ENCODE assay signal across 14 cellular contexts in genomic region chr12:124044809-124045321, GRCh38.
DNase-seq lines count a peak whose midpoint lies in the region; ATAC-seq lines count a peak whose summit lies in the region.
"Had no signal": no experiment of that assay in that cellular context is flagged by ENCODE, and none has a peak within 500 bp of the region (broad histone marks: within the 10 kb centered on the region; RNA-seq: fewer than 3 reads in every experiment).

No MANE protein-coding gene starts in this region.

- no peak for DNase-seq in activated naive CD8-positive, alpha-beta T cell treated with anti-CD3 and anti-CD28 coated beads, Interleukin-2, amount 10 ng/mL, durations not matched to agents 7 days and 5 days
- no peak for DNase-seq in activated naive CD8-positive, alpha-beta T cell treated with anti-CD3 and anti-CD28 coated beads, Interleukin-2, amount 50 U/mL, for 24 hours
- DNase-seq in NOMO-1 treated with dmso at 0.1 percent for 144 hours (lab: John Stamatoyannopoulos, UW; ENCODE audit: unreplicated experiment) (peak; percentile 44), epithelial cell of prostate (ENCODE audit: low read depth, low spot score) (peak; percentile 67), OCI-M2 (lab: John Stamatoyannopoulos, UW; ENCODE audit: unreplicated experiment) (no peak)
- no peak for DNase-seq in activated effector memory CD4-positive, alpha-beta T cell treated with Interleukin-2 at 50 U/mL for 16 hours
- DNase-seq: DMS153, glutamatergic neuron, NCI-H345, posterior cingulate gyrus had no signal

- H3K27ac Mint-ChIP-seq in activated naive CD8-positive, alpha-beta T cell treated with anti-CD3 and anti-CD28 coated beads, Interleukin-2, amount 10 ng/mL, durations not matched to agents 7 days and 5 days: no peak overlapping the region
- H3K27ac Mint-ChIP-seq in activated naive CD8-positive, alpha-beta T cell treated with anti-CD3 and anti-CD28 coated beads, Interleukin-2, amount 50 U/mL, for 24 hours: no peak overlapping the region
- H3K27ac Mint-ChIP-seq: activated naive CD8-positive, alpha-beta T cell had no signal

- peaks cover 5% of the 10 kb centered on the region for H3K4me1 Mint-ChIP-seq in activated naive CD8-positive, alpha-beta T cell treated with anti-CD3 and anti-CD28 coated beads, Interleukin-2, amount 10 ng/mL, durations not matched to agents 7 days and 5 days
- H3K4me1 Mint-ChIP-seq in activated naive CD8-positive, alpha-beta T cell treated with anti-CD3 and anti-CD28 coated beads, Interleukin-2, amount 50 U/mL, for 24 hours: peaks cover 3% of the 10 kb centered on the region

- H3K36me3 ChIP-seq in thymus (ENCODE audit: control insufficient read depth, insufficient read depth): no peaks in the 10 kb centered on the region

- peaks cover 2% of the 10 kb centered on the region for H3K4me1 ChIP-seq in thymus (ENCODE audit: control insufficient read depth, insufficient read depth, low read length)

- H3K27ac ChIP-seq in epithelial cell of prostate: peak overlapping the region; percentile 5
- peak overlapping the region; percentile 36 for H3K27ac ChIP-seq in thymus (ENCODE audit: low read depth)

- ATAC-seq in activated naive CD8-positive, alpha-beta T cell treated with anti-CD3 and anti-CD28 coated beads, Interleukin-2, amount 10 ng/mL, durations not matched to agents 7 days and 5 days (ENCODE audit: low read depth): peak; percentile 83
- no peak for ATAC-seq in activated naive CD8-positive, alpha-beta T cell treated with anti-CD3 and anti-CD28 coated beads, Interleukin-2, amount 50 U/mL, for 24 hours
- ATAC-seq in GM18907 (IDR thresholded peaks at IDR 0.05; ENCODE audit: unreplicated experiment): no peak

- no peak overlapping the region for H3K4me3 Mint-ChIP-seq in activated naive CD8-positive, alpha-beta T cell treated with anti-CD3 and anti-CD28 coated beads, Interleukin-2, amount 10 ng/mL, durations not matched to agents 7 days and 5 days
- no peak overlapping the region for H3K4me3 Mint-ChIP-seq in activated naive CD8-positive, alpha-beta T cell treated with anti-CD3 and anti-CD28 coated beads, Interleukin-2, amount 50 U/mL, for 24 hours

- peaks cover 19% of the 10 kb centered on the region for H3K9me3 Mint-ChIP-seq in activated naive CD8-positive, alpha-beta T cell treated with anti-CD3 and anti-CD28 coated beads, Interleukin-2, amount 10 ng/mL, durations not matched to agents 7 days and 5 days
- H3K9me3 Mint-ChIP-seq in activated naive CD8-positive, alpha-beta T cell treated with anti-CD3 and anti-CD28 coated beads, Interleukin-2, amount 50 U/mL, for 24 hours: peaks cover 29% of the 10 kb centered on the region

- H3K27me3 ChIP-seq in thymus (ENCODE audit: control insufficient read depth, insufficient read depth): no peaks in the 10 kb centered on the region
- H3K27me3 ChIP-seq: tibial nerve had no signal

- peaks cover 3% of the 10 kb centered on the region for H3K27me3 Mint-ChIP-seq in activated naive CD8-positive, alpha-beta T cell treated with anti-CD3 and anti-CD28 coated beads, Interleukin-2, amount 10 ng/mL, durations not matched to agents 7 days and 5 days
- H3K27me3 Mint-ChIP-seq in activated naive CD8-positive, alpha-beta T cell treated with anti-CD3 and anti-CD28 coated beads, Interleukin-2, amount 50 U/mL, for 24 hours: no peaks in the 10 kb centered on the region
- H3K27me3 Mint-ChIP-seq: activated naive CD8-positive, alpha-beta T cell had no signal

- peaks cover 6% of the 10 kb centered on the region for H3K9me3 ChIP-seq in thymus (ENCODE audit: control insufficient read depth)

- 63% methylated on average over 15 of the region's 15 CpGs for WGBS in thymus

- POLR2A ChIA-PET in activated naive CD8-positive, alpha-beta T cell treated with anti-CD3 and anti-CD28 coated beads, Interleukin-2, amount 10 ng/mL, durations not matched to agents 7 days and 5 days (lab: Charles Lee): no interaction called here

- no peak overlapping the region for H3K4me3 ChIP-seq in thymus (ENCODE audit: low read length)
- H3K4me3 ChIP-seq: tibial nerve had no signal

- peaks cover 6% of the 10 kb centered on the region for H3K36me3 Mint-ChIP-seq in activated naive CD8-positive, alpha-beta T cell treated with anti-CD3 and anti-CD28 coated beads, Interleukin-2, amount 10 ng/mL, durations not matched to agents 7 days and 5 days
- H3K36me3 Mint-ChIP-seq in activated naive CD8-positive, alpha-beta T cell treated with anti-CD3 and anti-CD28 coated beads, Interleukin-2, amount 50 U/mL, for 24 hours (ENCODE audit: low read depth): peaks cover 13% of the 10 kb centered on the region

Comparison
In these comparisons a context has a peak if more than half of its experiments do, and no peak if none do; other contexts are left out.
1. DNase-seq: peak in NOMO-1 treated with dmso at 0.1 percent for 144 hours (single experiment) and epithelial cell of prostate (single experiment); none in activated naive CD8-positive, alpha-beta T cell treated with anti-CD3 and anti-CD28 coated beads, Interleukin-2, amount 10 ng/mL, durations not matched to agents 7 days and 5 days (single experiment), activated naive CD8-positive, alpha-beta T cell treated with anti-CD3 and anti-CD28 coated beads, Interleukin-2, amount 50 U/mL, for 24 hours (single experiment), activated effector memory CD4-positive, alpha-beta T cell treated with Interleukin-2 at 50 U/mL for 16 hours (single experiment) and OCI-M2 (single experiment).